Comparison of ENCODE assay signal across 1 cellular context in genomic region chr12:93570552-93571359, GRCh38.
TF ChIP-seq lines count a peak whose summit lies in the region.

No MANE protein-coding gene starts in this region.

TF ChIP-seq in HepG2, 621 proteins besides CTCF, POLR2A, EP300 and RAD21 (continued from another document and continues in another):
- TF ChIP-seq ZNF800 (CRISPR knock-in tag; IDR thresholded peaks at IDR 0.05) (peak; percentile 93), HNF4G (IDR thresholded peaks at IDR 0.05; ENCODE audit: borderline replicate concordance, low read depth, low read length) (no peak), HNF4G (CRISPR knock-in tag; IDR thresholded peaks at IDR 0.05; ENCODE audit: borderline replicate concordance, low read depth) (no peak), RFX5 (IDR thresholded peaks at IDR 0.05; ENCODE audit: low read depth, low read length) (no peak), ZKSCAN8 (CRISPR knock-in tag; IDR thresholded peaks at IDR 0.05; ENCODE audit: borderline replicate concordance) (no peak), ZNF557 (CRISPR knock-in tag; IDR thresholded peaks at IDR 0.05) (0 out of 2 replicates have a peak, but pooled peaks have one; percentile 32), SKI (IDR thresholded peaks at IDR 0.05; ENCODE audit: partially characterized antibody) (peak; percentile 50), ZNF44 (CRISPR knock-in tag; IDR thresholded peaks at IDR 0.05) (0 out of 2 replicates have a peak, but pooled peaks have one; percentile 35), RFX3 (CRISPR knock-in tag; IDR thresholded peaks at IDR 0.05) (no peak), ZNF879 (CRISPR knock-in tag; IDR thresholded peaks at IDR 0.05) (no peak), MNT (IDR thresholded peaks at IDR 0.05) (no peak), HDAC1 (CRISPR knock-in tag; IDR thresholded peaks at IDR 0.05) (peak; percentile 48; the same call in 1 of the 2 replicates), MEIS1 (CRISPR knock-in tag; IDR thresholded peaks at IDR 0.05; ENCODE audit: borderline replicate concordance) (peak; percentile 70; the same call in 1 of the 2 replicates), GATAD1 (CRISPR knock-in tag; IDR thresholded peaks at IDR 0.05) (0 out of 2 replicates have a peak, but pooled peaks have one; percentile 27), FOXP4 (CRISPR knock-in tag; IDR thresholded peaks at IDR 0.05) (peak; percentile 40; the same call in 1 of the 2 replicates), ZNF749 (CRISPR knock-in tag; IDR thresholded peaks at IDR 0.05; ENCODE audit: borderline replicate concordance) (peak; percentile 61; the same call in 1 of the 2 replicates), ZNF556 (CRISPR knock-in tag; IDR thresholded peaks at IDR 0.05; ENCODE audit: borderline replicate concordance) (0 out of 2 replicates have a peak, but pooled peaks have one; percentile 19), TCF7 (IDR thresholded peaks at IDR 0.05; ENCODE audit: low read depth) (0 out of 2 replicates have a peak, but pooled peaks have one; percentile 6), ZNF670 (CRISPR knock-in tag; IDR thresholded peaks at IDR 0.05; ENCODE audit: borderline replicate concordance) (peak; percentile 83; the same call in 1 of the 2 replicates), ZNF34 (CRISPR knock-in tag; IDR thresholded peaks at IDR 0.05; ENCODE audit: borderline replicate concordance) (0 out of 2 replicates have a peak, but pooled peaks have one; percentile 40), ZNF574 (CRISPR knock-in tag; IDR thresholded peaks at IDR 0.05) (peak; percentile 64), KIAA2018 (CRISPR knock-in tag; IDR thresholded peaks at IDR 0.05; ENCODE audit: borderline replicate concordance) (no peak), PHF5A (CRISPR knock-in tag; IDR thresholded peaks at IDR 0.05; ENCODE audit: low read depth, unreplicated experiment) (no peak)
- TF ChIP-seq, protein P1, sequence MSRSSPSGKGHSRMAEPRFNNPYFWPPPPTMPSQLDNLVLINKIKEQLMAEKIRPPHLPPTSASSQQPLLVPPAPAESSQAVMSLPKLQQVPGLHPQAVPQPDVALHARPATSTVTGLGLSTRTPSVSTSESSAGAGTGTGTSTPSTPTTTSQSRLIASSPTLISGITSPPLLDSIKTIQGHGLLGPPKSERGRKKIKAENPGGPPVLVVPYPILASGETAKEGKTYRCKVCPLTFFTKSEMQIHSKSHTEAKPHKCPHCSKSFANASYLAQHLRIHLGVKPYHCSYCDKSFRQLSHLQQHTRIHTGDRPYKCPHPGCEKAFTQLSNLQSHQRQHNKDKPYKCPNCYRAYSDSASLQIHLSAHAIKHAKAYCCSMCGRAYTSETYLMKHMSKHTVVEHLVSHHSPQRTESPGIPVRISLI (CRISPR knock-in tag; IDR thresholded peaks at IDR 0.05; ENCODE audit: borderline replicate concordance), result no peak
- TF ChIP-seq, protein P2, sequence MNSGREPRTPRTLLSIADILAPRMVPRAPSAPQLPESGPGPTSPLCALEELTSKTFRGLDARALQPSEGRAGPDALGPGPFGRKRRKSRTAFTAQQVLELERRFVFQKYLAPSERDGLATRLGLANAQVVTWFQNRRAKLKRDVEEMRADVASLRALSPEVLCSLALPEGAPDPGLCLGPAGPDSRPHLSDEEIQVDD (CRISPR knock-in tag; IDR thresholded peaks at IDR 0.05; ENCODE audit: borderline replicate concordance), result no peak
- TF ChIP-seq, protein P3, sequence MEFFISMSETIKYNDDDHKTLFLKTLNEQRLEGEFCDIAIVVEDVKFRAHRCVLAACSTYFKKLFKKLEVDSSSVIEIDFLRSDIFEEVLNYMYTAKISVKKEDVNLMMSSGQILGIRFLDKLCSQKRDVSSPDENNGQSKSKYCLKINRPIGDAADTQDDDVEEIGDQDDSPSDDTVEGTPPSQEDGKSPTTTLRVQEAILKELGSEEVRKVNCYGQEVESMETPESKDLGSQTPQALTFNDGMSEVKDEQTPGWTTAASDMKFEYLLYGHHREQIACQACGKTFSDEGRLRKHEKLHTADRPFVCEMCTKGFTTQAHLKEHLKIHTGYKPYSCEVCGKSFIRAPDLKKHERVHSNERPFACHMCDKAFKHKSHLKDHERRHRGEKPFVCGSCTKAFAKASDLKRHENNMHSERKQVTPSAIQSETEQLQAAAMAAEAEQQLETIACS (CRISPR knock-in tag; IDR thresholded peaks at IDR 0.05), result peak; percentile 62
- TF ChIP-seq, protein P4, sequence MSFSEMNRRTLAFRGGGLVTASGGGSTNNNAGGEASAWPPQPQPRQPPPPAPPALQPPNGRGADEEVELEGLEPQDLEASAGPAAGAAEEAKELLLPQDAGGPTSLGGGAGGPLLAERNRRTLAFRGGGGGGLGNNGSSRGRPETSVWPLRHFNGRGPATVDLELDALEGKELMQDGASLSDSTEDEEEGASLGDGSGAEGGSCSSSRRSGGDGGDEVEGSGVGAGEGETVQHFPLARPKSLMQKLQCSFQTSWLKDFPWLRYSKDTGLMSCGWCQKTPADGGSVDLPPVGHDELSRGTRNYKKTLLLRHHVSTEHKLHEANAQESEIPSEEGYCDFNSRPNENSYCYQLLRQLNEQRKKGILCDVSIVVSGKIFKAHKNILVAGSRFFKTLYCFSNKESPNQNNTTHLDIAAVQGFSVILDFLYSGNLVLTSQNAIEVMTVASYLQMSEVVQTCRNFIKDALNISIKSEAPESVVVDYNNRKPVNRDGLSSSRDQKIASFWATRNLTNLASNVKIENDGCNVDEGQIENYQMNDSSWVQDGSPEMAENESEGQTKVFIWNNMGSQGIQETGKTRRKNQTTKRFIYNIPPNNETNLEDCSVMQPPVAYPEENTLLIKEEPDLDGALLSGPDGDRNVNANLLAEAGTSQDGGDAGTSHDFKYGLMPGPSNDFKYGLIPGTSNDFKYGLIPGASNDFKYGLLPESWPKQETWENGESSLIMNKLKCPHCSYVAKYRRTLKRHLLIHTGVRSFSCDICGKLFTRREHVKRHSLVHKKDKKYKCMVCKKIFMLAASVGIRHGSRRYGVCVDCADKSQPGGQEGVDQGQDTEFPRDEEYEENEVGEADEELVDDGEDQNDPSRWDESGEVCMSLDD (CRISPR knock-in tag; IDR thresholded peaks at IDR 0.05; ENCODE audit: borderline replicate concordance), result 0 out of 2 replicates have a peak, but pooled peaks have one; percentile 61
- TF ChIP-seq, protein P5, sequence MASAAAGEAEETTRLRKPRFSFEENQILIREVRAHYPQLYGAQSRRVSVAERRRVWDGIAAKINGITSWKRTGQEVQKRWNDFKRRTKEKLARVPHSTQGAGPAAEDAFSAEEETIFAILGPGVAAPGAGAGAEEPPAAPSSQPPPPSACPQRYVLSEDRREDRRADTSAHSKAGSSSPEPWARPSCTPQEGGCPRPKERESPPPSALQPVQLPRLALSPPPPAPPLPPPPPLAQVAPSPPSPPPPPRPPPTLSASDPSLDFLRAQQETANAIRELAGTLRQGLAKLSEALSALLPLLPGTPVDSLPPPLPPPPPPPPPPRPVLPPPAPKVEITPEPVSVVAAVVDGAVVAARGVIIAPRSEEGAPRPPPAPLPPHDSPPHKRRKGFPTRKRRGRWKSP (CRISPR knock-in tag; IDR thresholded peaks at IDR 0.05), result peak; percentile 56; the same call in 1 of the 2 replicates
